1 cellular context compared by ENCODE assay signal in genomic region chr7:95469187-95469586, GRCh38.
TF ChIP-seq lines count a peak whose summit lies in the region.

No MANE protein-coding gene starts in this region.

TF ChIP-seq in K562, 482 proteins besides CTCF, POLR2A, EP300 and RAD21 (continued from another document):
- TF ChIP-seq, protein P1, sequence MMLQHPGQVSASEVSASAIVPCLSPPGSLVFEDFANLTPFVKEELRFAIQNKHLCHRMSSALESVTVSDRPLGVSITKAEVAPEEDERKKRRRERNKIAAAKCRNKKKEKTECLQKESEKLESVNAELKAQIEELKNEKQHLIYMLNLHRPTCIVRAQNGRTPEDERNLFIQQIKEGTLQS (IDR thresholded peaks at IDR 0.05), result peak; percentile 38; the same call in 1 of the 2 replicates
- TF ChIP-seq, protein P1 (CRISPR knock-in tag; conservative IDR thresholded peaks at IDR 0.05), result no peak
